Comparison of ENCODE assay signal across 10 cellular contexts in the genomic region with DNA sequence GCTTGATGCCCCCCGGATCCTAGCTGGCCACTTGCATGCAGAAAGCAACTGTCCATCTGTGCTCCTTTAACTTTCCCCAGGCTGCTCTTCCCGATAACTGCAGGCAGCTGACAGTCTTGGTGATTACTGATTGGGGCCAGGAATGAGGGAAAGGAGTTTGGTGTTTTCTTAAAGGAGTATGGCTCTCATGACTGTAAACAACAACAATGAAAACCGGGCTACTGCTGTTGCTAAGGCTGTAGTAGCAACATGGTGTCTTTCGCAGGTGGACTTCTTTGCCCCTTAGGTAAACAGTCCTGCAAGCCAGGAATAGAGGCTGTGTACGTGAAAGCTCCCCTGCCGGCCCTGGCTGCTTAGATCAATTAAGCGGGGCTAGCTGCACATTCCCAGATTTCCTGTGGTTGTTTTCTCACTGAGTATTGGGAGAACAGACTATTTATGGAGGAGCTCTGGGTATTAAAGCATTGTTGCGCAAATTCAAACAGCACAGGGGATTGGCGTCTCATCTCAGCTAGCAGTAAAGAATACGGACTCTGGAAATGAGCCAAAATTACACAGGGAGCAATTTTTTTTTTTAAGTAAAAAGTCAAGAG.
DNase-seq lines count a peak whose midpoint lies in the region; ATAC-seq and TF ChIP-seq lines count a peak whose summit lies in the region.
"Had no signal": no experiment of that assay in that cellular context is flagged by ENCODE, and none has a peak within 500 bp of the region (broad histone marks: within the 10 kb centered on the region; RNA-seq: fewer than 3 reads in every experiment).

No MANE protein-coding gene starts in this region.

- H3K27ac ChIP-seq in right cardiac atrium (ENCODE audit: low read length) (peak overlapping the region; percentile 42), stomach smooth muscle (ENCODE audit: low read length) (peak overlapping the region; percentile 12), spleen (no peak overlapping the region)

- no peak overlapping the region for H3K9ac ChIP-seq in stomach smooth muscle (ENCODE audit: low read length in 2 of 2)

- H3K9me3 ChIP-seq in right cardiac atrium (ENCODE audit: control insufficient read depth, low read length) (no peaks in the 10 kb centered on the region), stomach smooth muscle (ENCODE audit: control insufficient read depth in 2 of 2, low read length in 2 of 2) (no peaks in the 10 kb centered on the region), spleen (no peaks in the 10 kb centered on the region)

- intact Hi-C loops in right cardiac atrium (cut with DNase I) (no loop called here), spleen (cut with DNase I; ENCODE audit: low total_unique reads) (no loop called here)

- DNase-seq in NCI-H1092 (lab: John Stamatoyannopoulos, UW) (peak; percentile 28), astrocyte of the spinal cord (ENCODE audit: low read depth, low spot score) (peak; percentile 36), right cardiac atrium (no peak), spleen (no peak), NCI-H1048 (lab: John Stamatoyannopoulos, UW) (no peak)
- DNase-seq in activated T-cell treated with anti-CD3 and anti-CD28 coated beads, Interleukin-2, amount 50 U/mL, for 48 hours = no peak
- no peak for DNase-seq in activated effector memory CD4-positive, alpha-beta T cell treated with Interleukin-2 at 50 U/mL for 16 hours
- DNase-seq: H7, left colon had no signal

- H3K4me3 ChIP-seq in astrocyte of the spinal cord (ENCODE audit: low read depth, low read length) (no peak overlapping the region), right cardiac atrium (ENCODE audit: low read length) (peak overlapping the region; percentile 32), stomach smooth muscle (ENCODE audit: low read length in 2 of 2) (peak overlapping the region in 1 of 2 donors; percentile 24), spleen (no peak overlapping the region)

- ATAC-seq in right cardiac atrium = peak; percentile 55 to 66
- ATAC-seq: left colon had no signal

- WGBS in right cardiac atrium = 33% methylated on average over 10 of the region's 10 CpGs
- WGBS in spleen, 5 donors = 71 to 82% (median 78%) methylated on average over 10 of the region's 10 CpGs

- no peak for TF ChIP-seq POLR2A in spleen (IDR thresholded peaks at IDR 0.05)

- H3K4me1 ChIP-seq in right cardiac atrium (ENCODE audit: control insufficient read depth, insufficient read depth, low read length) (peaks cover 8% of the 10 kb centered on the region), stomach smooth muscle (ENCODE audit: control insufficient read depth, insufficient read depth, low read length) (no peaks in the 10 kb centered on the region), spleen (no peaks in the 10 kb centered on the region)

- H3K27me3 ChIP-seq in right cardiac atrium (ENCODE audit: control insufficient read depth, insufficient read depth) = no peaks in the 10 kb centered on the region
- H3K27me3 ChIP-seq in stomach smooth muscle (ENCODE audit: control insufficient read depth in 1 of 2, insufficient read depth in 2 of 2, low read length in 2 of 2) = no peaks in the 10 kb centered on the region
- no peaks in the 10 kb centered on the region for H3K27me3 ChIP-seq in spleen (replicated peaks in 1 of 7)

- H3K36me3 ChIP-seq in stomach smooth muscle (ENCODE audit: control insufficient read depth in 2 of 2, insufficient read depth in 2 of 2, low read length in 2 of 2) (peaks cover 12 to 23% of the 10 kb centered on the region in 2 donors), spleen (peaks cover 0 to 18% (median 0%) of the 10 kb centered on the region in 6 donors)

- in situ Hi-C loops in astrocyte of the spinal cord (cut with HindIII; ENCODE audit: low sequenced_read_pairs) = no loop called here

- TF ChIP-seq CTCF in astrocyte of the spinal cord (IDR thresholded peaks at IDR 0.05; ENCODE audit: low read depth, low read length) (no peak), spleen (IDR thresholded peaks at IDR 0.05 in 8 of 11, conservative IDR thresholded peaks at IDR 0.05 in 3 of 11) (no peak)

Comparison
In these comparisons a context has a peak if more than half of its experiments do, and no peak if none do; other contexts are left out.
1. DNase-seq: peak in NCI-H1092 (single experiment) and astrocyte of the spinal cord (single experiment); none in right cardiac atrium (0 of 3), activated T-cell treated with anti-CD3 and anti-CD28 coated beads, Interleukin-2, amount 50 U/mL, for 48 hours (0 of 2), spleen (single experiment), activated effector memory CD4-positive, alpha-beta T cell treated with Interleukin-2 at 50 U/mL for 16 hours (single experiment) and NCI-H1048 (single experiment).
2. H3K27ac ChIP-seq: peak in right cardiac atrium (single experiment) and stomach smooth muscle (single experiment); none in spleen (0 of 8).